11 cellular contexts compared by ENCODE assay signal in the genomic region with DNA sequence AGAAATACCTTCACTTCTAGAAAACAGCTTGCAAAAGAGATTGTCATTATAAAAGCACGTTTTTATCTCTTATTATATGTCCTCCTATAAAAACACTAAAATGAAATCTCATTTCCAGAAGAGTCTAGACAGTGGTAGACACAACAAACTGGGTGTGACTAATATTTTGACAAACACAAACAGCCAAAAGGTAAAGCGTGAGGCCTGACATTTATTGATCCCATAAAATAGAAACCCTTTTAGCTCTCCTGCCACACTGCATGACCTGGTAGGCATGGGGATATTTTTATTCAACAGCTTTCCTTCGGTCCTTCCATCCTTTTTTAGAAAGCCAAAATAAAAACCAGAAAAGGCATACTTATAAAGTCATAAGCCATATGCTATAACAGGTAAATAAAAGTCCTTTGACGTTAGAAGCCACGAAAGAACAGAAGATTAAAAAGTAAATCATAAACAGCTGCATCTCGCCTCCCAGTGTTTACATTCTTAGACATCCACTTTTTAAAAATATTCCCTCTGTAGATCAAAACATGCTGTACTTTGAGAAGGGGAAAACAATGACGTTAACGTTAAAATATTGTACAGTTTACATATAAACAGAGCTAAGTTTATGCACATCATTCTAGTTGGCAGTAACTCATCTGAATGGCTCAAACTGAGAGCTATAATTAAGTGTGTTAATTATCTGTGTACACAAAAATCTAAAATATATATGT. TPM values are rescaled to one million over a fixed set of nuclear protein-coding genes. Genes with fewer than 3 reads are reported as not detected.
DNase-seq lines count a peak whose midpoint lies in the region; ATAC-seq, FAIRE-seq and TF ChIP-seq lines count a peak whose summit lies in the region.
"Had no signal": no experiment of that assay in that cellular context is flagged by ENCODE, and none has a peak within 500 bp of the region (broad histone marks: within the 10 kb centered on the region; RNA-seq: fewer than 3 reads in every experiment).

No MANE protein-coding gene starts in this region.

- no peaks in the 10 kb centered on the region for H3K27me3 Mint-ChIP-seq in WTC11 (ENCODE audit: low read depth)

- no peak overlapping the region for H3K4me3 Mint-ChIP-seq in WTC11
- H3K4me3 Mint-ChIP-seq: CD4-positive, CD25-positive, alpha-beta regulatory T cell had no signal

- WGBS in GM23248 (ENCODE audit: low coverage in 1 of 2, low lambda C conversion rate in 2 of 2, missing lambda C conversion rate in 2 of 2), 2 experiments, result 22 to 27% methylated on average over 8 of the region's 8 CpGs
- 57 to 68% (median 57%) methylated on average over 8 of the region's 8 CpGs for WGBS in small intestine, 3 donors

- ATAC-seq in WTC11 (no peak), HG03025 (IDR thresholded peaks at IDR 0.05; ENCODE audit: low FRiP score, unreplicated experiment) (no peak), GM21390 (IDR thresholded peaks at IDR 0.05; ENCODE audit: unreplicated experiment) (no peak)
- ATAC-seq: left lobe of liver had no signal

- H3K9me3 ChIP-seq in GM23248 (ENCODE audit: low read depth), result no peaks in the 10 kb centered on the region
- no peaks in the 10 kb centered on the region for H3K9me3 ChIP-seq in skeletal muscle satellite cell (replicated peaks; ENCODE audit: low read length)
- H3K9me3 ChIP-seq in small intestine (ENCODE audit: control insufficient read depth, low read depth), result no peaks in the 10 kb centered on the region

- no peaks in the 10 kb centered on the region for H3K27me3 ChIP-seq in GM23248 (replicated peaks; ENCODE audit: insufficient read depth)
- no peaks in the 10 kb centered on the region for H3K27me3 ChIP-seq in skeletal muscle satellite cell (ENCODE audit: control insufficient read depth, insufficient read depth, low read length)
- no peaks in the 10 kb centered on the region for H3K27me3 ChIP-seq in small intestine (ENCODE audit: control insufficient read depth in 2 of 2, insufficient read depth in 2 of 2, low read length in 2 of 2)

- POLR2A ChIA-PET in WTC11 (lab: Charles Lee), result no interaction called here

- DNase-seq in GM23248, result peak; percentile 16
- DNase-seq in WTC11 (ENCODE audit: low spot score), result no peak
- peak; percentile 31 for DNase-seq in fibroblast of pulmonary artery (ENCODE audit: low read depth)
- DNase-seq in SKM-1 (lab: John Stamatoyannopoulos, UW; ENCODE audit: unreplicated experiment), result no peak
- DNase-seq in small intestine, result no peak
- DNase-seq: activated naive CD4-positive, alpha-beta T cell treated with anti-CD3 and anti-CD28 coated beads, Interleukin-2, amount 50 U/mL, for 16 hours; CD4-positive, CD25-positive, alpha-beta regulatory T cell had no signal

- H3F3A ChIP-seq in GM23248 (ENCODE audit: insufficient read depth), result peaks cover 41% of the 10 kb centered on the region

- no peaks in the 10 kb centered on the region for H3K36me3 Mint-ChIP-seq in WTC11
- H3K36me3 Mint-ChIP-seq: CD4-positive, CD25-positive, alpha-beta regulatory T cell had no signal

- H3K9ac ChIP-seq in GM23248 (peak overlapping the region; percentile 26), skeletal muscle satellite cell (ENCODE audit: low read depth, low read length) (peak overlapping the region; percentile 69)

- peaks cover 97% of the 10 kb centered on the region for H3K79me2 ChIP-seq in GM23248 (ENCODE audit: insufficient read depth)

- no peaks in the 10 kb centered on the region for H4K20me1 ChIP-seq in GM23248 (ENCODE audit: insufficient read depth)

- no peaks in the 10 kb centered on the region for H3K9me2 ChIP-seq in GM23248 (ENCODE audit: insufficient read depth)

- no peaks in the 10 kb centered on the region for H3K9me3 Mint-ChIP-seq in WTC11

- TF ChIP-seq CTCF in WTC11 (IDR thresholded peaks at IDR 0.05) (no peak), fibroblast of pulmonary artery (IDR thresholded peaks at IDR 0.05; ENCODE audit: low read length, missing control alignments) (no peak)

- no peak overlapping the region for H2AFZ ChIP-seq in GM23248

- FAIRE-seq in small intestine (lab: Jason Lieb, UNC), result no peak

- H3K4me3 ChIP-seq in GM23248 (no peak overlapping the region; the same call in 1 of the 2 replicates), fibroblast of pulmonary artery (replicated peaks; ENCODE audit: low read depth, low read length) (no peak overlapping the region), skeletal muscle satellite cell (ENCODE audit: low read length) (peak overlapping the region; percentile 26), small intestine (ENCODE audit: low read depth in 1 of 2, low read length in 2 of 2) (no peak overlapping the region)

- H3K27ac Mint-ChIP-seq in WTC11, result peak overlapping the region; percentile 71

- H3K4me1 ChIP-seq in GM23248 (ENCODE audit: insufficient read depth) (peaks cover 49% of the 10 kb centered on the region), skeletal muscle satellite cell (ENCODE audit: control insufficient read depth, insufficient read depth, low read length) (peaks cover 71% of the 10 kb centered on the region), small intestine (ENCODE audit: control insufficient read depth in 2 of 2, insufficient read depth in 1 of 2, low read depth in 1 of 2, low read length in 1 of 2) (peaks cover 2 to 12% of the 10 kb centered on the region in 2 donors)

- H3K4me1 Mint-ChIP-seq in WTC11, result peaks cover 24% of the 10 kb centered on the region
- H3K4me1 Mint-ChIP-seq: CD4-positive, CD25-positive, alpha-beta regulatory T cell had no signal

- in situ Hi-C loops in GM23248 (cut with MboI), result no loop called here

- H3K36me3 ChIP-seq in GM23248 (ENCODE audit: low read depth) (no peaks in the 10 kb centered on the region), skeletal muscle satellite cell (ENCODE audit: insufficient read depth, low read length) (peaks cover 5% of the 10 kb centered on the region), small intestine (ENCODE audit: control insufficient read depth in 2 of 2, insufficient read depth in 2 of 2, low read length in 2 of 2) (no peaks in the 10 kb centered on the region)

- peak overlapping the region; percentile 25 for H3K27ac ChIP-seq in GM23248
- no peak overlapping the region for H3K27ac ChIP-seq in small intestine (ENCODE audit: low read depth in 1 of 2, low read length in 1 of 2)

- H3K4me2 ChIP-seq in GM23248 (ENCODE audit: unreplicated experiment) (peak overlapping the region; percentile 69), skeletal muscle satellite cell (ENCODE audit: low read length) (peak overlapping the region; percentile 64)

- CTCF ChIA-PET in WTC11 (lab: Charles Lee), result interaction anchor here (0.6 to 1.5 kb wide), 2 partner anchors 40 to 1095 kb away, joined by 3 to 4 read pairs; no protein-coding TSS in a partner anchor

TF ChIP-seq in WTC11, 78 proteins besides CTCF, POLR2A, EP300 and RAD21:
- TF ChIP-seq SP1 (CRISPR knock-in tag; conservative IDR thresholded peaks at IDR 0.05), result no peak
- TF ChIP-seq TEAD1 (CRISPR knock-in tag; IDR thresholded peaks at IDR 0.05), result no peak
- no peak for TF ChIP-seq ZNF512 (CRISPR knock-in tag; IDR thresholded peaks at IDR 0.05; ENCODE audit: borderline replicate concordance)
- TF ChIP-seq OVOL2 (CRISPR knock-in tag; IDR thresholded peaks at IDR 0.05; ENCODE audit: borderline replicate concordance), result no peak
- TF ChIP-seq JAZF1 (CRISPR knock-in tag; IDR thresholded peaks at IDR 0.05), result no peak
- TF ChIP-seq CREM (CRISPR knock-in tag; IDR thresholded peaks at IDR 0.05), result no peak
- no peak for TF ChIP-seq NFE2L1 (CRISPR knock-in tag; IDR thresholded peaks at IDR 0.05)
- no peak for TF ChIP-seq CDX4 (CRISPR knock-in tag; IDR thresholded peaks at IDR 0.05; ENCODE audit: borderline replicate concordance)
- TF ChIP-seq RORB (CRISPR knock-in tag; IDR thresholded peaks at IDR 0.05), result no peak
- TF ChIP-seq ZNF138 (CRISPR knock-in tag; conservative IDR thresholded peaks at IDR 0.05), result no peak
- TF ChIP-seq ATF1 (CRISPR knock-in tag; IDR thresholded peaks at IDR 0.05), result no peak
- TF ChIP-seq GTF2I (CRISPR knock-in tag; conservative IDR thresholded peaks at IDR 0.05), result no peak
- TF ChIP-seq ZNF219 (CRISPR knock-in tag; IDR thresholded peaks at IDR 0.05; ENCODE audit: borderline replicate concordance), result no peak
- TF ChIP-seq ZNF232 (CRISPR knock-in tag; IDR thresholded peaks at IDR 0.05), result no peak
- no peak for TF ChIP-seq SMAD3 (CRISPR knock-in tag; IDR thresholded peaks at IDR 0.05; ENCODE audit: borderline replicate concordance)

RNA-seq across cellular contexts. Expression of gene IRS1, which starts 44.6 kb away (rescaled TPM):
- 18.8 TPM in 2 replicates for total RNA-seq in GM23248 (2014; rRNA removed; shearing (Covaris generic))
- polyA plus RNA-seq in GM23248 (2016; fragmentation: Nextera tagmentation; extraction: Ambion mirVana), result 8.4 and 9.1 TPM in 2 replicates
- total RNA-seq in WTC11 (2021), result 18.2 to 22.9 TPM (median 18.6 TPM) in 3 replicates
- total RNA-seq in skeletal muscle satellite cell (2012; rRNA removed), result 35.8 and 38.5 TPM in 2 replicates
- 1 to 10 TPM; 1.6 to 5.6 (median 4.7) TPM for polyA plus RNA-seq in small intestine

Comparison
In these comparisons a context has a peak if more than half of its experiments do, and no peak if none do; other contexts are left out.
1. DNase-seq: peak in GM23248 (single experiment) and fibroblast of pulmonary artery (single experiment); none in WTC11 (single experiment), SKM-1 (single experiment) and small intestine (single experiment).